8 cellular contexts compared by ENCODE assay signal in the genomic region with DNA sequence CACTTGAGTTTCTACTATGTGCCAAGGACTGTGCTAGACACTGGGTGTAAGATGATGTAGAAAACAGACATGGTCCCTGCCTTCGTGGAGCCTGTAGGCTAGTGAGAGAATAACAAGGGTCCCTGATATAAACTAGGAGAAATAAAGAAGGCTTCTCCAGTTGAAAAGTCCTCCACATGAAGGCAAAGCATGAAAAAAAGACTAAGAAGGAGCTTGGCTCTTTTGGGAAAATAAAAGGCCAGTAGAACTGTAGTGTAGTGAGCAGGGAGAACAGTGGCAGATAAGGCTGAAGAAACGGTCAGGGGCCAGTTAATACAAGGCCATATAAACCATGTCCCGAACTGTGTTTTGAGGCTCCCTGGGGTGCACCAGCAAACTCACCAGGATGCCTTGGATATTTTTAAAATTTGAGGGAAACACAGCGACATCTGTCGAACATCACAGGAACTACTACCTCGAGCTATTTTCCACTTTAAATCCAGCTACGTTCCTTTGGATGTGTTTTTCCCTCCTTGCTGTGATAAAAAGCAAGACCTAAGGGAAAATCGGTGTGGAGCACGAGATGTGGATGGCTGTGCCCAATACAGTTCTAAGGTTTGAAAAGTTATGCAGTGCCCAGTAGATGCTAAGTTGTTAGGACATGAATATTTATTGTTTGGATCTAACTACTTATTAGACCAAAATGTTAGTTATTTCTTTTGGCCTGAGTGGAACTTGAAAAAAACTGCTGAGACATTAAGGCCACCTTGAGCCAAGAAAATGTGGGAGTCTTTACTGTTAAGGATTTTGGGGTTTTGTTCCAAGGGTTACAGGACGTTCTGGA. TPM values are rescaled to one million over a fixed set of nuclear protein-coding genes. Genes with fewer than 3 reads are reported as not detected.
A peak's percentile ranks its signal among the peaks of the same experiment; 100 is the strongest.
DNase-seq lines count a peak whose midpoint lies in the region; ATAC-seq and TF ChIP-seq lines count a peak whose summit lies in the region.

No MANE protein-coding gene starts in this region.

- H3K79me2 ChIP-seq in MM.1S (ENCODE audit: low read length): no peaks in the 10 kb centered on the region

- H3F3A ChIP-seq in MM.1S (ENCODE audit: insufficient read depth, low read length): no peaks in the 10 kb centered on the region

- H3K9me2 ChIP-seq in MM.1S (replicated peaks; ENCODE audit: insufficient read depth, low read length): no peaks in the 10 kb centered on the region

- no peak overlapping the region for H3K4me3 Mint-ChIP-seq in MCF 10A (ENCODE audit: unreplicated experiment)

- no TSS peak for BruUV-seq in MCF 10A (replicated peaks; lab: Mats Ljungman, UMichigan)

- no peak overlapping the region for H3K4me3 ChIP-seq in MM.1S (ENCODE audit: low read length)

- H3K4me2 ChIP-seq in MM.1S (ENCODE audit: low read depth, low read length): peak overlapping the region; percentile 38; the same call in 1 of the 2 replicates

- no peaks in the 10 kb centered on the region for H3K9me3 Mint-ChIP-seq in MCF 10A (ENCODE audit: unreplicated experiment)

- ATAC-seq in SK-N-SH treated with all-trans-retinoic acid at 6 μM for 48 hours (peak; percentile 88), GM18520 (IDR thresholded peaks at IDR 0.05; ENCODE audit: unreplicated experiment) (no peak), HG02938 (IDR thresholded peaks at IDR 0.05; ENCODE audit: unreplicated experiment) (no peak)

- H4K20me1 ChIP-seq in MM.1S (ENCODE audit: insufficient read depth, low read length): no peaks in the 10 kb centered on the region

- H3K36me3 Mint-ChIP-seq in MCF 10A (ENCODE audit: insufficient read depth, unreplicated experiment): no peaks in the 10 kb centered on the region

- intact Hi-C loops in MCF 10A (cut with micrococcal nuclease): loop anchor here (1.0 kb wide), 1 partner anchor 51 kb away; no protein-coding TSS in a partner anchor

- no peaks in the 10 kb centered on the region for H3K27me3 ChIP-seq in MM.1S (replicated peaks; ENCODE audit: insufficient read depth, low read length)

- H3K9me3 ChIP-seq in MM.1S (replicated peaks; ENCODE audit: insufficient read depth, low read length): no peaks in the 10 kb centered on the region

- H3K9ac ChIP-seq in MM.1S (ENCODE audit: low read length): no peak overlapping the region

- H2AFZ ChIP-seq in MM.1S (ENCODE audit: low read length): peak overlapping the region; percentile 81

- no peaks in the 10 kb centered on the region for H3K36me3 ChIP-seq in MM.1S (replicated peaks; ENCODE audit: insufficient read depth, low read length)

- H3K27ac Mint-ChIP-seq in MCF 10A (ENCODE audit: low read depth, unreplicated experiment): no peak overlapping the region

- peak; percentile 39 for DNase-seq in GM04504 (ENCODE audit: low read depth)
- peak; percentile 23 for DNase-seq in MM.1S
- peak; percentile 63 for DNase-seq in MCF 10A (ENCODE audit: unreplicated experiment)
- DNase-seq in iPS-NIHi7 (ENCODE audit: extremely low spot score): peak; percentile 69
- DNase-seq in smooth muscle cell of the brain vasculature (ENCODE audit: low read depth, low spot score): peak; percentile 50

- CTCF ChIA-PET in MCF 10A (lab: Yijun Ruan, JAX): interaction anchor here (0.5 to 5.4 kb wide), 22 partner anchors 10 to 699 kb away, joined by 3 to 126 read pairs (median 4); a partner anchor contains a TSS

- H3K4me1 Mint-ChIP-seq in MCF 10A (ENCODE audit: insufficient read depth, unreplicated experiment): peaks cover 10% of the 10 kb centered on the region

- H3K27me3 Mint-ChIP-seq in MCF 10A (ENCODE audit: insufficient read depth, unreplicated experiment): no peaks in the 10 kb centered on the region

- H3K27ac ChIP-seq in MM.1S (ENCODE audit: low read length): no peak overlapping the region

- no peaks in the 10 kb centered on the region for H3K4me1 ChIP-seq in MM.1S (ENCODE audit: low read length)

- POLR2A ChIA-PET in MCF 10A (lab: Yijun Ruan, JAX): interaction anchor here (1.0 to 1.8 kb wide), 8 partner anchors 9 to 93 kb away, joined by 3 to 15 read pairs (median 4); a partner anchor contains a TSS

- TF ChIP-seq CTCF in MM.1S (IDR thresholded peaks at IDR 0.05; ENCODE audit: low read length): peak; percentile 52
- TF ChIP-seq CTCF in MCF 10A (IDR thresholded peaks at IDR 0.05; ENCODE audit: unreplicated experiment): peak; percentile 79

TF ChIP-seq in SK-N-SH treated with all-trans-retinoic acid at 6 μM for 48 hours, 23 proteins besides CTCF, POLR2A, EP300 and RAD21:
- TF ChIP-seq, protein P1, sequence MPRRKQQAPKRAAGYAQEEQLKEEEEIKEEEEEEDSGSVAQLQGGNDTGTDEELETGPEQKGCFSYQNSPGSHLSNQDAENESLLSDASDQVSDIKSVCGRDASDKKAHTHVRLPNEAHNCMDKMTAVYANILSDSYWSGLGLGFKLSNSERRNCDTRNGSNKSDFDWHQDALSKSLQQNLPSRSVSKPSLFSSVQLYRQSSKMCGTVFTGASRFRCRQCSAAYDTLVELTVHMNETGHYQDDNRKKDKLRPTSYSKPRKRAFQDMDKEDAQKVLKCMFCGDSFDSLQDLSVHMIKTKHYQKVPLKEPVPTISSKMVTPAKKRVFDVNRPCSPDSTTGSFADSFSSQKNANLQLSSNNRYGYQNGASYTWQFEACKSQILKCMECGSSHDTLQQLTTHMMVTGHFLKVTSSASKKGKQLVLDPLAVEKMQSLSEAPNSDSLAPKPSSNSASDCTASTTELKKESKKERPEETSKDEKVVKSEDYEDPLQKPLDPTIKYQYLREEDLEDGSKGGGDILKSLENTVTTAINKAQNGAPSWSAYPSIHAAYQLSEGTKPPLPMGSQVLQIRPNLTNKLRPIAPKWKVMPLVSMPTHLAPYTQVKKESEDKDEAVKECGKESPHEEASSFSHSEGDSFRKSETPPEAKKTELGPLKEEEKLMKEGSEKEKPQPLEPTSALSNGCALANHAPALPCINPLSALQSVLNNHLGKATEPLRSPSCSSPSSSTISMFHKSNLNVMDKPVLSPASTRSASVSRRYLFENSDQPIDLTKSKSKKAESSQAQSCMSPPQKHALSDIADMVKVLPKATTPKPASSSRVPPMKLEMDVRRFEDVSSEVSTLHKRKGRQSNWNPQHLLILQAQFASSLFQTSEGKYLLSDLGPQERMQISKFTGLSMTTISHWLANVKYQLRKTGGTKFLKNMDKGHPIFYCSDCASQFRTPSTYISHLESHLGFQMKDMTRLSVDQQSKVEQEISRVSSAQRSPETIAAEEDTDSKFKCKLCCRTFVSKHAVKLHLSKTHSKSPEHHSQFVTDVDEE (CRISPR knock-in tag; IDR thresholded peaks at IDR 0.05): no peak
- TF ChIP-seq ZNF70 (CRISPR knock-in tag; IDR thresholded peaks at IDR 0.05) (no peak), RARB (CRISPR knock-in tag; IDR thresholded peaks at IDR 0.05) (no peak), SNAI2 (CRISPR knock-in tag; IDR thresholded peaks at IDR 0.05) (no peak), OSR1 (CRISPR knock-in tag; IDR thresholded peaks at IDR 0.05) (no peak), PPARA (CRISPR knock-in tag; IDR thresholded peaks at IDR 0.05; ENCODE audit: borderline replicate concordance) (no peak), ZFP30 (CRISPR knock-in tag; IDR thresholded peaks at IDR 0.05) (no peak), ZNF565 (CRISPR knock-in tag; conservative IDR thresholded peaks at IDR 0.05; ENCODE audit: low read depth) (no peak), GLIS3 (CRISPR knock-in tag; IDR thresholded peaks at IDR 0.05) (no peak)
- TF ChIP-seq, protein P2, sequence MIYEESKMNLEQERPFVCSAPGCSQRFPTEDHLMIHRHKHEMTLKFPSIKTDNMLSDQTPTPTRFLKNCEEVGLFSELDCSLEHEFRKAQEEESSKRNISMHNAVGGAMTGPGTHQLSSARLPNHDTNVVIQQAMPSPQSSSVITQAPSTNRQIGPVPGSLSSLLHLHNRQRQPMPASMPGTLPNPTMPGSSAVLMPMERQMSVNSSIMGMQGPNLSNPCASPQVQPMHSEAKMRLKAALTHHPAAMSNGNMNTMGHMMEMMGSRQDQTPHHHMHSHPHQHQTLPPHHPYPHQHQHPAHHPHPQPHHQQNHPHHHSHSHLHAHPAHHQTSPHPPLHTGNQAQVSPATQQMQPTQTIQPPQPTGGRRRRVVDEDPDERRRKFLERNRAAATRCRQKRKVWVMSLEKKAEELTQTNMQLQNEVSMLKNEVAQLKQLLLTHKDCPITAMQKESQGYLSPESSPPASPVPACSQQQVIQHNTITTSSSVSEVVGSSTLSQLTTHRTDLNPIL (CRISPR knock-in tag; IDR thresholded peaks at IDR 0.05; ENCODE audit: low read depth): no peak

RNA-seq across cellular contexts. Expression of a gene that starts 8.5 kb away (rescaled TPM):
- 39.7 and 53.7 TPM in 2 replicates for total RNA-seq in MCF 10A (2022)
